In genomic region chr10:111972109-111972508, GRCh38 we compare ENCODE assay signal across 22 cellular contexts.
"Had no signal": no experiment of that assay in that cellular context is flagged by ENCODE, and none has a peak within 500 bp of the region (broad histone marks: within the 10 kb centered on the region; RNA-seq: fewer than 3 reads in every experiment).

No MANE protein-coding gene starts in this region.

- DNase-seq: activated T-cell treated with anti-CD3 and anti-CD28 coated beads, Interleukin-2, amount 50 U/mL, for 24 hours; adrenal gland; central memory CD4-positive, alpha-beta T cell; effector memory CD4-positive, alpha-beta T cell; esophagus squamous epithelium; heart left ventricle; left ventricle myocardium superior; midbrain; ovary; psoas muscle; right cardiac atrium; stimulated activated CD4-positive, alpha-beta T cell treated with anti-CD3 and anti-CD28 coated beads, Interleukin-1b, Interleukin-23, amount 100 ng/mL, for 48 hours; T1000 had no signal

- H3K4me1 ChIP-seq: adrenal gland, ascending aorta, esophagus squamous epithelium, heart left ventricle, psoas muscle, tibial nerve had no signal

- H3K4me3 ChIP-seq: adrenal gland, ascending aorta, esophagus squamous epithelium, heart left ventricle, ovary, psoas muscle, skin epidermis, suprapubic skin, tibial nerve had no signal

- H3K27me3 ChIP-seq: adrenal gland, ascending aorta, esophagus squamous epithelium, heart left ventricle, neutrophil, ovary, suprapubic skin, tibial nerve had no signal

- H3K27ac ChIP-seq: adrenal gland, ascending aorta, esophagus squamous epithelium, neutrophil, ovary, psoas muscle, suprapubic skin, tibial nerve had no signal

- H3K9me3 ChIP-seq: adrenal gland, ascending aorta, esophagus squamous epithelium, neutrophil, ovary, psoas muscle, suprapubic skin, tibial nerve had no signal

- ATAC-seq: activated naive CD4-positive, alpha-beta T cell treated with anti-CD3 and anti-CD28 coated beads, Interleukin-2, amount 50 U/mL, for 72 hours; activated T-helper 17 cell treated with anti-CD3 and anti-CD28 coated beads, Interleukin-2, amount 50 U/mL, for 72 hours; heart left ventricle; left ventricle myocardium superior; psoas muscle; right cardiac atrium; WTC11 had no signal

- FAIRE-seq: islet of Langerhans had no signal

- H3K36me3 ChIP-seq: adrenal gland, ascending aorta, esophagus squamous epithelium, heart left ventricle, neutrophil, ovary, suprapubic skin, tibial nerve had no signal
